ENCODE assay signal across 8 cellular contexts in the genomic region with DNA sequence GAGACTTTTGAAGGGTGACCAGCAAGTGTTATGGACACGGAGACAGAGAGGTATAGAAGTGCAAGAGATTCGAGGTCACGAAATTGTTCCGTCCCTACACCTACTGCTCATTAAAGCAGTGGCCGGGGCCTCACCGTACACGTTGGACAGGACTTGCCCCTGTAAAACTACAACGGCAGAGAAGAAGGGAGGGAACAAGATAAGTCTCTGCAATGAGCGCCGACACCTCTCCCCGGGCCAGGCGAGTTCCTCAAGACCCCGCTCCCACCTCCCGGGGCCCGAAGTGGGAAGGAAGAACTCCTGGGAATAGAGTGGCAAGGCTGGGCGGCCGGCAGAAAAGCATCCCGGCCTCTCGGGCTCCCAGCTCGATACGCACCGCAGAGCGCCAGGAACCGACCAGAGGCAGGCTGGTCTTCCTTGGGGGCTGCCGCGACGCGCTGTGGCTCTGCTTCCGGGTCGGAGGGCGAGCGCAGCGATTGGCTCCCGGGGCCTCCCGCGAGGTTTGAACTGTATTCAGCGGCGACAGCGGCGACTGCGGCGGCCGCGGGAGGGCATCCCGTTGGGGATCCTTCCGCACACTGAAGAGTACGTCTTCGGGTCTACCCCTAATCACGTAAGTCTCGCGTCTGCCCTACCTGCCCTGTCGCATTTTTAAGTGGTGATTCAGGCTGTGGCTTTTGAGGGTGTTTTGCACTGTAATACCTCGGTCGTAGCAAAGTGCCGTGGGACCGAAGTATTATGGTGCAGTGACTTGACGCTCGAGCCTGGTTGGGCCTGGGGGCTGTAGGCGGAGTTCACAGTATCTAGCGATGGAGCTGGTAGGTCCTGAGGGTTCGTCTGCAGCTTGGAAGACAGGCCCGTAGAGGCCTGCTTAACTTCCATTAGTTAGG. TPM values are rescaled to one million over a fixed set of nuclear protein-coding genes. Genes with fewer than 3 reads are reported as not detected.
DNase-seq lines count a peak whose midpoint lies in the region; ATAC-seq and TF ChIP-seq lines count a peak whose summit lies in the region.

Gene NUP37, minus strand, starts transcription at position 441 of the 890 bp plus-strand sequence. CDS start 1,596 bp downstream, outside the sequence.
A gene with protein sequence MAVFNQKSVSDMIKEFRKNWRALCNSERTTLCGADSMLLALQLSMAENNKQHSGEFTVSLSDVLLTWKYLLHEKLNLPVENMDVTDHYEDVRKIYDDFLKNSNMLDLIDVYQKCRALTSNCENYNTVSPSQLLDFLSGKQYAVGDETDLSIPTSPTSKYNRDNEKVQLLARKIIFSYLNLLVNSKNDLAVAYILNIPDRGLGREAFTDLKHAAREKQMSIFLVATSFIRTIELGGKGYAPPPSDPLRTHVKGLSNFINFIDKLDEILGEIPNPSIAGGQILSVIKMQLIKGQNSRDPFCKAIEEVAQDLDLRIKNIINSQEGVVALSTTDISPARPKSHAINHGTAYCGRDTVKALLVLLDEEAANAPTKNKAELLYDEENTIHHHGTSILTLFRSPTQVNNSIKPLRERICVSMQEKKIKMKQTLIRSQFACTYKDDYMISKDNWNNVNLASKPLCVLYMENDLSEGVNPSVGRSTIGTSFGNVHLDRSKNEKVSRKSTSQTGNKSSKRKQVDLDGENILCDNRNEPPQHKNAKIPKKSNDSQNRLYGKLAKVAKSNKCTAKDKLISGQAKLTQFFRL (plus strand): TSS at position 510 of the 890 bp plus-strand sequence. CDS start 3,706 bp downstream, outside the sequence.

- H3K27me3 Mint-ChIP-seq in GM23338 (ENCODE audit: insufficient read depth, low read depth, poor library complexity): peaks cover 3% of the 10 kb centered on the region
- H3K27me3 Mint-ChIP-seq in activated T-helper 2 cell treated with anti-CD3 and anti-CD28 coated beads, Interferon-gamma antibody, Interleukin-2, Interleukin-4, amounts not matched to agents 10 μg/mL and 5 μg/mL and 100 μg/mL, durations not matched to agents 14 hours and 24 hours and 36 hours (ENCODE audit: low read depth): no peaks in the 10 kb centered on the region
- no peaks in the 10 kb centered on the region for H3K27me3 Mint-ChIP-seq in natural killer cell treated with Interleukin-12 subunit alpha and Interleukin-12 subunit beta and Interleukin-15 and Interleukin-18, amount 100 ng/mL, for 72 hours

- no peaks in the 10 kb centered on the region for H3K27me3 ChIP-seq in GM23338 (ENCODE audit: insufficient read depth)

- DNase-seq in EL (peak; percentile 91), GM23338 (ENCODE audit: low spot score) (peak; percentile 95), LHCN-M2 (ENCODE audit: low read depth) (peak; percentile 84), RWPE1 (ENCODE audit: low spot score) (peak; percentile 84), fibroblast of pulmonary artery (ENCODE audit: low read depth) (peak; percentile 85)
- DNase-seq in activated T-helper 2 cell treated with anti-CD3 and anti-CD28 coated beads, Interferon-gamma antibody, Interleukin-2, Interleukin-4, amounts not matched to agents 10 μg/mL and 5 μg/mL and 100 μg/mL, durations not matched to agents 14 hours and 24 hours and 36 hours (ENCODE audit: low spot score): peak; percentile 91
- DNase-seq in natural killer cell treated with Interleukin-12 subunit alpha and Interleukin-12 subunit beta and Interleukin-15 and Interleukin-18, amount 100 ng/mL, for 72 hours (ENCODE audit: low spot score): peak; percentile 93
- peak; percentile 91 for DNase-seq in stimulated activated naive CD8-positive, alpha-beta T cell treated with anti-CD3 and anti-CD28 coated beads, Interleukin-15, Interleukin-2, amounts not matched to agents 100 U/mL and 50 U/mL, for 24 hours

- no peaks in the 10 kb centered on the region for H3F3A ChIP-seq in GM23338 (replicated peaks; ENCODE audit: low read depth)

- H3K9me2 ChIP-seq in GM23338 (ENCODE audit: insufficient read depth): no peaks in the 10 kb centered on the region

- TF ChIP-seq CTCF in GM23338 (conservative IDR thresholded peaks at IDR 0.05; ENCODE audit: low read depth in 2 of 2) (no peak), RWPE1 (conservative IDR thresholded peaks at IDR 0.05; ENCODE audit: low read depth) (no peak), fibroblast of pulmonary artery (IDR thresholded peaks at IDR 0.05; ENCODE audit: low read length, missing control alignments) (no peak)

- POLR2A ChIA-PET in RWPE1 (lab: Yijun Ruan, JAX; ENCODE audit: low non-redundant PET): interaction anchor here (0.6 kb wide), 1 partner anchor 208 kb away, joined by 7 read pairs; no protein-coding TSS in a partner anchor

- peak within 1 kb of the TSS; percentile 99 for H2AFZ ChIP-seq in GM23338

- H3K4me1 ChIP-seq in GM23338 (ENCODE audit: insufficient read depth): peaks cover 8% of the 10 kb centered on the region; the same call in 1 of the 2 replicates

- intact Hi-C loops in activated T-helper 2 cell treated with anti-CD3 and anti-CD28 coated beads, Interferon-gamma antibody, Interleukin-2, Interleukin-4, amounts not matched to agents 10 μg/mL and 5 μg/mL and 100 μg/mL, durations not matched to agents 14 hours and 24 hours and 36 hours (cut with micrococcal nuclease): loop anchor here (1.0 to 5.0 kb wide), 6 partner anchors 47 to 1722 kb away; partner anchors contain the start of genes NT5DC3 and PMCH

- H3K4me2 ChIP-seq in GM23338: peak within 1 kb of the TSS; percentile 85

- peaks cover 18% of the 10 kb centered on the region for H3K36me3 ChIP-seq in GM23338 (ENCODE audit: insufficient read depth)

- CTCF ChIA-PET in RWPE1 (lab: Yijun Ruan, JAX): interaction anchor here (0.5 kb wide), 1 partner anchor 360 kb away, joined by 3 read pairs; no protein-coding TSS in a partner anchor

- H3K9me3 Mint-ChIP-seq in GM23338: no peaks in the 10 kb centered on the region
- no peaks in the 10 kb centered on the region for H3K9me3 Mint-ChIP-seq in activated T-helper 2 cell treated with anti-CD3 and anti-CD28 coated beads, Interferon-gamma antibody, Interleukin-2, Interleukin-4, amounts not matched to agents 10 μg/mL and 5 μg/mL and 100 μg/mL, durations not matched to agents 14 hours and 24 hours and 36 hours
- H3K9me3 Mint-ChIP-seq in natural killer cell treated with Interleukin-12 subunit alpha and Interleukin-12 subunit beta and Interleukin-15 and Interleukin-18, amount 100 ng/mL, for 72 hours: no peaks in the 10 kb centered on the region

- H3K4me1 Mint-ChIP-seq in GM23338: peaks cover 11% of the 10 kb centered on the region; the same call in 2 of the 3 replicates
- peaks cover 36% of the 10 kb centered on the region for H3K4me1 Mint-ChIP-seq in activated T-helper 2 cell treated with anti-CD3 and anti-CD28 coated beads, Interferon-gamma antibody, Interleukin-2, Interleukin-4, amounts not matched to agents 10 μg/mL and 5 μg/mL and 100 μg/mL, durations not matched to agents 14 hours and 24 hours and 36 hours (ENCODE audit: low read depth)
- peaks cover 10 to 18% of the 10 kb centered on the region in 2 donors for H3K4me1 Mint-ChIP-seq in natural killer cell treated with Interleukin-12 subunit alpha and Interleukin-12 subunit beta and Interleukin-15 and Interleukin-18, amount 100 ng/mL, for 72 hours (ENCODE audit: low read depth in 2 of 2)

- peak within 1 kb of the TSS; percentile 97 for H3K27ac Mint-ChIP-seq in GM23338
- H3K27ac Mint-ChIP-seq in activated T-helper 2 cell treated with anti-CD3 and anti-CD28 coated beads, Interferon-gamma antibody, Interleukin-2, Interleukin-4, amounts not matched to agents 10 μg/mL and 5 μg/mL and 100 μg/mL, durations not matched to agents 14 hours and 24 hours and 36 hours: peak within 1 kb of the TSS; percentile 77
- H3K27ac Mint-ChIP-seq in natural killer cell treated with Interleukin-12 subunit alpha and Interleukin-12 subunit beta and Interleukin-15 and Interleukin-18, amount 100 ng/mL, for 72 hours: peak within 1 kb of the TSS; percentile 86 to 92

- peak; percentile 97 for ATAC-seq in GM23338
- ATAC-seq in natural killer cell treated with Interleukin-12 subunit alpha and Interleukin-12 subunit beta and Interleukin-15 and Interleukin-18, amount 100 ng/mL, for 72 hours: peak; percentile 98 to 100
- ATAC-seq in stimulated activated naive CD8-positive, alpha-beta T cell treated with anti-CD3 and anti-CD28 coated beads, Interleukin-15, Interleukin-2, amounts not matched to agents 100 U/mL and 50 U/mL, for 24 hours: peak; percentile 97

- H3K79me2 ChIP-seq in GM23338 (replicated peaks; ENCODE audit: insufficient read depth): peaks cover 59% of the 10 kb centered on the region

- peak within 1 kb of the TSS; percentile 95 for H3K4me3 ChIP-seq in GM23338
- H3K4me3 ChIP-seq in fibroblast of pulmonary artery (replicated peaks; ENCODE audit: low read depth, low read length): peak within 1 kb of the TSS; percentile 83

- H3K36me3 Mint-ChIP-seq in GM23338 (ENCODE audit: low read depth): peaks cover 27% of the 10 kb centered on the region
- peaks cover 35% of the 10 kb centered on the region for H3K36me3 Mint-ChIP-seq in activated T-helper 2 cell treated with anti-CD3 and anti-CD28 coated beads, Interferon-gamma antibody, Interleukin-2, Interleukin-4, amounts not matched to agents 10 μg/mL and 5 μg/mL and 100 μg/mL, durations not matched to agents 14 hours and 24 hours and 36 hours (ENCODE audit: low read depth)
- peaks cover 4% of the 10 kb centered on the region for H3K36me3 Mint-ChIP-seq in natural killer cell treated with Interleukin-12 subunit alpha and Interleukin-12 subunit beta and Interleukin-15 and Interleukin-18, amount 100 ng/mL, for 72 hours

- H3K4me3 Mint-ChIP-seq in GM23338: peak within 1 kb of the TSS; percentile 95
- peak within 1 kb of the TSS; percentile 89 for H3K4me3 Mint-ChIP-seq in activated T-helper 2 cell treated with anti-CD3 and anti-CD28 coated beads, Interferon-gamma antibody, Interleukin-2, Interleukin-4, amounts not matched to agents 10 μg/mL and 5 μg/mL and 100 μg/mL, durations not matched to agents 14 hours and 24 hours and 36 hours (ENCODE audit: low read depth)
- H3K4me3 Mint-ChIP-seq in natural killer cell treated with Interleukin-12 subunit alpha and Interleukin-12 subunit beta and Interleukin-15 and Interleukin-18, amount 100 ng/mL, for 72 hours: peak within 1 kb of the TSS; percentile 92

- H4K20me1 ChIP-seq in GM23338 (replicated peaks; ENCODE audit: insufficient read depth): peaks cover 5% of the 10 kb centered on the region; the same call in 1 of the 2 replicates

- peak within 1 kb of the TSS; percentile 91 for H3K27ac ChIP-seq in GM23338 (ENCODE audit: low read depth)
- H3K27ac ChIP-seq in RWPE1: peak within 1 kb of the TSS; percentile 86

RNA-seq across cellular contexts. Expression of gene NUP37, which starts in this region (rescaled TPM):
- total RNA-seq in GM23338 (2014; rRNA removed; shearing (Covaris generic)): 79.4 and 105 TPM in 2 replicates
- polyA plus RNA-seq in GM23338 (2016; fragmentation: Nextera tagmentation; extraction: Ambion mirVana): 63.3 and 68.7 TPM in 2 replicates
- 59.6 and 82.7 TPM in 2 replicates for total RNA-seq in LHCN-M2 (2014; rRNA removed)
- polyA plus RNA-seq in LHCN-M2 (2012): 31.0 TPM
- total RNA-seq in activated T-helper 2 cell treated with anti-CD3 and anti-CD28 coated beads, Interferon-gamma antibody, Interleukin-2, Interleukin-4, amounts not matched to agents 10 μg/mL and 5 μg/mL and 100 μg/mL, durations not matched to agents 14 hours and 24 hours and 36 hours: 93.1 and 93.9 TPM in 2 replicates
- total RNA-seq in natural killer cell treated with Interleukin-12 subunit alpha and Interleukin-12 subunit beta and Interleukin-15 and Interleukin-18, amount 100 ng/mL, for 72 hours: 10 to 100 TPM; 41.4 to 76.5 TPM

RNA-seq across cellular contexts. Expression of the second gene that starts in this region (rescaled TPM):
- 44.6 and 44.8 TPM in 2 replicates for total RNA-seq in GM23338 (2014; rRNA removed; shearing (Covaris generic))
- polyA plus RNA-seq in GM23338 (2016; fragmentation: Nextera tagmentation; extraction: Ambion mirVana): 31.7 and 37.3 TPM in 2 replicates
- 30.1 and 31.7 TPM in 2 replicates for total RNA-seq in LHCN-M2 (2014; rRNA removed)
- polyA plus RNA-seq in LHCN-M2 (2012): 6.1 TPM
- 27.0 and 27.4 TPM in 2 replicates for total RNA-seq in activated T-helper 2 cell treated with anti-CD3 and anti-CD28 coated beads, Interferon-gamma antibody, Interleukin-2, Interleukin-4, amounts not matched to agents 10 μg/mL and 5 μg/mL and 100 μg/mL, durations not matched to agents 14 hours and 24 hours and 36 hours
- 10 to 100 TPM; 14.2 to 46.9 TPM for total RNA-seq in natural killer cell treated with Interleukin-12 subunit alpha and Interleukin-12 subunit beta and Interleukin-15 and Interleukin-18, amount 100 ng/mL, for 72 hours

Comparison
In these comparisons a context has a peak if more than half of its experiments do, and no peak if none do; other contexts are left out.
1. Peak in every context shown above with its lines: DNase-seq, ATAC-seq, H3K4me3 ChIP-seq and H3K27ac ChIP-seq.